ENCODE assay signal across 1 cellular context in genomic region chr4:56410247-56410646, GRCh38.
TF ChIP-seq lines count a peak whose summit lies in the region.

No MANE protein-coding gene starts in this region.

TF ChIP-seq in K562, 482 proteins besides CTCF, POLR2A, EP300 and RAD21 (continued from another document):
- TF ChIP-seq ATF3 (IDR thresholded peaks at IDR 0.05) (peak; percentile 51; the same call in 1 of the 2 replicates), ATF3 (CRISPR knock-in tag; conservative IDR thresholded peaks at IDR 0.05) (no peak), FOXJ3 (CRISPR knock-in tag; IDR thresholded peaks at IDR 0.05) (peak; percentile 77), PURB (CRISPR knock-in tag; IDR thresholded peaks at IDR 0.05; ENCODE audit: low read depth) (no peak), RFX1 (IDR thresholded peaks at IDR 0.05) (peak; percentile 73), FOSL1 (tag; conservative IDR thresholded peaks at IDR 0.05) (peak; percentile 77), JUND (IDR thresholded peaks at IDR 0.05; ENCODE audit: borderline replicate concordance, low read depth, low read length) (peak; percentile 47; the same call in 1 of the 2 replicates), JUND (tag; IDR thresholded peaks at IDR 0.05; ENCODE audit: borderline replicate concordance, low read depth, low read length) (peak; percentile 60; the same call in 1 of the 3 replicates), NEUROD1 (IDR thresholded peaks at IDR 0.05; ENCODE audit: borderline replicate concordance, low read depth, low read length, partially characterized antibody) (no peak), GABPA (tag; conservative IDR thresholded peaks at IDR 0.05; ENCODE audit: low read depth) (peak; percentile 79), NFATC3 (IDR thresholded peaks at IDR 0.05) (peak; percentile 83), NR2C2 (CRISPR knock-in tag; IDR thresholded peaks at IDR 0.05) (no peak), NR2C2 (tag; IDR thresholded peaks at IDR 0.05) (peak; percentile 87), SRF (CRISPR knock-in tag; IDR thresholded peaks at IDR 0.05) (no peak), NR2C1 (IDR thresholded peaks at IDR 0.05) (peak; percentile 65), NR2C1 (tag; IDR thresholded peaks at IDR 0.05) (peak; percentile 48; the same call in 1 of the 2 replicates), CHD2 (IDR thresholded peaks at IDR 0.05; ENCODE audit: low read depth, low read length) (no peak), PKNOX1 (IDR thresholded peaks at IDR 0.05) (peak; percentile 51), ZNF316 (IDR thresholded peaks at IDR 0.05) (0 out of 2 replicates have a peak, but pooled peaks have one; percentile 17)
